12 cellular contexts compared by ENCODE assay signal in genomic region chr1:201562257-201562656, GRCh38. TPM values are rescaled to one million over a fixed set of nuclear protein-coding genes. Genes with fewer than 3 reads are reported as not detected.
A peak's percentile ranks its signal among the peaks of the same experiment; 100 is the strongest.
DNase-seq lines count a peak whose midpoint lies in the region; ATAC-seq and TF ChIP-seq lines count a peak whose summit lies in the region.
"Had no signal": no experiment of that assay in that cellular context is flagged by ENCODE, and none has a peak within 500 bp of the region (broad histone marks: within the 10 kb centered on the region; RNA-seq: fewer than 3 reads in every experiment).

No MANE protein-coding gene starts in this region.

- H2AFZ ChIP-seq in mammary epithelial cell (ENCODE audit: low read depth, low read length), result no peak overlapping the region
- H2AFZ ChIP-seq in neuronal stem cell (ENCODE audit: low read length), result no peak overlapping the region

- no peak overlapping the region for H3K23ac ChIP-seq in neuronal stem cell (ENCODE audit: low read depth, low read length, poor library complexity)

- no peaks in the 10 kb centered on the region for H3K9me3 Mint-ChIP-seq in MCF 10A (ENCODE audit: unreplicated experiment)

- DNase-seq in MCF 10A (ENCODE audit: unreplicated experiment), result peak; percentile 90
- DNase-seq in mammary epithelial cell, result no peak
- peak; percentile 16 for DNase-seq in lower lobe of right lung
- DNase-seq in germinal center (ENCODE audit: low spot score), result no peak
- DNase-seq in neuronal stem cell (ENCODE audit: low spot score), result no peak
- no peak for DNase-seq in anterior cingulate cortex (lab: John Stamatoyannopoulos, UW)
- no peak for DNase-seq in NCI-H524 treated with DMSO at 0.1 percent for 48 hours (lab: John Stamatoyannopoulos, UW)
- DNase-seq: 8988T; activated CD4-positive, alpha-beta T cell treated with anti-CD3 and anti-CD28 coated beads, Interleukin-2, amount 50 U/mL, for 1 hour; SIG-M5; stimulated activated CD4-positive, alpha-beta T cell treated with anti-CD3 and anti-CD28 coated beads, Interleukin-15, amount 100 ng/mL, for 24 hours had no signal

- peaks cover 3% of the 10 kb centered on the region for H3K79me1 ChIP-seq in neuronal stem cell (ENCODE audit: low read depth, low read length)

- H4K20me1 ChIP-seq in mammary epithelial cell (ENCODE audit: insufficient read depth, low read length), result no peaks in the 10 kb centered on the region

- H3K9ac ChIP-seq in mammary epithelial cell (ENCODE audit: insufficient read depth, low read length) (no peak overlapping the region), neuronal stem cell (ENCODE audit: low read depth, low read length, poor library complexity) (no peak overlapping the region)

- no peak for ATAC-seq in lower lobe of right lung

- H4K91ac ChIP-seq in neuronal stem cell (ENCODE audit: low read depth, low read length, poor library complexity), result no peak overlapping the region

- TF ChIP-seq CTCF in MCF 10A (IDR thresholded peaks at IDR 0.05; ENCODE audit: unreplicated experiment) (no peak), mammary epithelial cell (conservative IDR thresholded peaks at IDR 0.05 in 1 of 2, IDR thresholded peaks at IDR 0.05 in 1 of 2; ENCODE audit: extremely low read depth in 1 of 2, insufficient read depth in 1 of 2, low read depth in 1 of 2, low read length in 2 of 2) (no peak), lower lobe of right lung (IDR thresholded peaks at IDR 0.05) (no peak)

- no peaks in the 10 kb centered on the region for H3K79me2 ChIP-seq in mammary epithelial cell (ENCODE audit: insufficient read depth, low read length)

- 68% methylated on average over 4 of the region's 4 CpGs for WGBS in mammary epithelial cell (ENCODE audit: low coverage, missing lambda C conversion rate)
- no CpG with 5 or more reads among the region's 4 CpGs for WGBS in neuronal stem cell (ENCODE audit: extremely low coverage in 2 of 2, insufficient read length in 2 of 2, insufficient replicate concordance in 1 of 2), 2 donors

- H3K27me3 ChIP-seq in mammary epithelial cell (ENCODE audit: insufficient read depth, low read length) (no peaks in the 10 kb centered on the region), lower lobe of right lung (ENCODE audit: low read depth) (no peaks in the 10 kb centered on the region), neuronal stem cell (ENCODE audit: control insufficient read depth in 3 of 3, insufficient read depth in 3 of 3, low read depth in 1 of 3, low read length in 3 of 3) (peaks cover 0 to 2% (median 0%) of the 10 kb centered on the region in 3 experiments)

- POLR2A ChIA-PET in MCF 10A (lab: Yijun Ruan, JAX), result interaction anchor here (0.6 to 1.4 kb wide), 5 partner anchors 11 to 228 kb away, joined by 3 to 5 read pairs (median 3); no protein-coding TSS in a partner anchor

- peaks cover 57% of the 10 kb centered on the region for H3K4me1 Mint-ChIP-seq in MCF 10A (ENCODE audit: insufficient read depth, unreplicated experiment)

- peak overlapping the region; percentile 65 for H3K27ac Mint-ChIP-seq in MCF 10A (ENCODE audit: low read depth, unreplicated experiment)

- no peaks in the 10 kb centered on the region for H3K27me3 Mint-ChIP-seq in MCF 10A (ENCODE audit: insufficient read depth, unreplicated experiment)

- no peak overlapping the region for H3K18ac ChIP-seq in neuronal stem cell (ENCODE audit: low read length)

- BruUV-seq in MCF 10A (replicated peaks; lab: Mats Ljungman, UMichigan) (no TSS peak), mammary epithelial cell (replicated peaks; lab: Mats Ljungman, UMichigan) (no TSS peak)

- intact Hi-C loops in MCF 10A (cut with micrococcal nuclease), result loop anchor here (1.0 kb wide), 1 partner anchor 31 kb away; no protein-coding TSS in a partner anchor
- intact Hi-C loops in mammary epithelial cell (cut with micrococcal nuclease), result no loop called here
- intact Hi-C loops in lower lobe of right lung (cut with DNase I), result loop anchor here (10.0 kb wide), 1 partner anchor 143 kb away; no protein-coding TSS in a partner anchor

- no peak overlapping the region for H3K27ac ChIP-seq in mammary epithelial cell (ENCODE audit: insufficient read depth, low read depth, low read length)
- peak overlapping the region; percentile 47 for H3K27ac ChIP-seq in cingulate gyrus (ENCODE audit: low read depth, low read length)
- no peak overlapping the region for H3K27ac ChIP-seq in lower lobe of right lung
- no peak overlapping the region for H3K27ac ChIP-seq in neuronal stem cell (replicated peaks; ENCODE audit: low read length)

- no peak overlapping the region for H3K4me3 Mint-ChIP-seq in MCF 10A (ENCODE audit: unreplicated experiment)

- no peak overlapping the region for H2BK5ac ChIP-seq in neuronal stem cell (ENCODE audit: low read length)

- CTCF ChIA-PET in MCF 10A (lab: Yijun Ruan, JAX) (interaction anchor here (0.6 to 17.3 kb wide), 17 partner anchors 11 to 336 kb away, joined by 3 to 779 read pairs (median 4); partner anchors contain the start of gene NAV1), mammary epithelial cell (lab: Charles Lee; ENCODE audit: low non-redundant PET) (no interaction called here)

- H2BK15ac ChIP-seq in neuronal stem cell (ENCODE audit: low read length), result no peak overlapping the region

- H2AK5ac ChIP-seq in neuronal stem cell (ENCODE audit: low read depth, low read length), result no peak overlapping the region

- no peak overlapping the region for H3K4me3 ChIP-seq in mammary epithelial cell (replicated peaks in 1 of 3; ENCODE audit: insufficient read depth in 1 of 3, low read depth in 2 of 3, low read length in 3 of 3)
- H3K4me3 ChIP-seq in lower lobe of right lung, result no peak overlapping the region
- no peak overlapping the region for H3K4me3 ChIP-seq in neuronal stem cell (ENCODE audit: low read length in 2 of 2)

- H2BK120ac ChIP-seq in neuronal stem cell (ENCODE audit: low read depth, low read length), result no peak overlapping the region

- in situ Hi-C loops in mammary epithelial cell (cut with MboI; ENCODE audit: low sequenced_read_pairs in 2 of 2), result loop anchor here (5.0 kb wide), 2 partner anchors 140 to 225 kb away; no protein-coding TSS in a partner anchor

- H3K4me1 ChIP-seq in mammary epithelial cell (ENCODE audit: insufficient read depth, low read length) (peaks cover 11% of the 10 kb centered on the region), lower lobe of right lung (peaks cover 53% of the 10 kb centered on the region), neuronal stem cell (ENCODE audit: control insufficient read depth in 2 of 2, insufficient read depth in 1 of 2, low read depth in 1 of 2, low read length in 2 of 2) (peaks cover 4 to 5% of the 10 kb centered on the region in 2 donors)

- no peak overlapping the region for H3K4ac ChIP-seq in neuronal stem cell (ENCODE audit: low read length)

- dilution Hi-C loops in mammary epithelial cell (cut with HindIII; ENCODE audit: low sequenced_read_pairs), result loop anchor here (5.0 kb wide), 1 partner anchor 85 kb away; no protein-coding TSS in a partner anchor

- H2BK12ac ChIP-seq in neuronal stem cell (ENCODE audit: low read length), result no peak overlapping the region

- H3K9me3 ChIP-seq in mammary epithelial cell (replicated peaks; ENCODE audit: insufficient read depth, low read length), result no peaks in the 10 kb centered on the region
- no peaks in the 10 kb centered on the region for H3K9me3 ChIP-seq in lower lobe of right lung
- no peaks in the 10 kb centered on the region for H3K9me3 ChIP-seq in neuronal stem cell (replicated peaks in 1 of 2; ENCODE audit: control insufficient read depth in 2 of 2, insufficient read depth in 1 of 2, low read depth in 1 of 2, low read length in 2 of 2)

- no peaks in the 10 kb centered on the region for H3K36me3 ChIP-seq in mammary epithelial cell (ENCODE audit: insufficient read depth, low read length)
- H3K36me3 ChIP-seq in lower lobe of right lung, result no peaks in the 10 kb centered on the region
- H3K36me3 ChIP-seq in neuronal stem cell (replicated peaks in 1 of 2; ENCODE audit: control insufficient read depth in 2 of 2, insufficient read depth in 2 of 2, low read length in 2 of 2), result no peaks in the 10 kb centered on the region

- peaks cover 6% of the 10 kb centered on the region for H3K36me3 Mint-ChIP-seq in MCF 10A (ENCODE audit: insufficient read depth, unreplicated experiment)

- H3K4me2 ChIP-seq in mammary epithelial cell (ENCODE audit: insufficient read depth, low read depth, low read length) (no peak overlapping the region), neuronal stem cell (ENCODE audit: insufficient read depth, low read length, poor library complexity, severe bottlenecking) (no peak overlapping the region)

- no peak overlapping the region for H3K14ac ChIP-seq in neuronal stem cell (ENCODE audit: low read length)

- no peak overlapping the region for H4K8ac ChIP-seq in neuronal stem cell (ENCODE audit: low read depth, low read length)

RNA-seq across cellular contexts. Expression of gene NAV1, which starts 23.3 kb away (rescaled TPM):
- 31.4 and 34.9 TPM in 2 replicates for total RNA-seq in MCF 10A (2022)
- total RNA-seq in mammary epithelial cell, result 10 to 100 TPM; 24.3 to 94.2 TPM
- polyA plus RNA-seq in mammary epithelial cell, result 48.9 TPM
- polyA minus RNA-seq in mammary epithelial cell, result 177 TPM
- total RNA-seq in lower lobe of right lung, result 24.5 TPM
- polyA plus RNA-seq in neuronal stem cell (2013, experiment 1 of 2), result 112 TPM
- 121 TPM for polyA plus RNA-seq in neuronal stem cell (2013, experiment 2 of 2)

RNA-seq across cellular contexts. Expression of gene CSRP1, which starts 55.3 kb away (rescaled TPM):
- 263 and 358 TPM in 2 replicates for total RNA-seq in MCF 10A (2022)
- total RNA-seq in mammary epithelial cell, result 100 to 1,000 TPM; 145 to 609 TPM
- 231 TPM for polyA plus RNA-seq in mammary epithelial cell
- polyA minus RNA-seq in mammary epithelial cell, result 209 TPM
- 185 TPM for total RNA-seq in lower lobe of right lung
- 31.8 TPM for polyA plus RNA-seq in neuronal stem cell (2013, experiment 1 of 2)
- 29.5 TPM for polyA plus RNA-seq in neuronal stem cell (2013, experiment 2 of 2)

Comparison
In these comparisons a context has a peak if more than half of its experiments do, and no peak if none do; other contexts are left out.
1. DNase-seq: peak in MCF 10A (single experiment) and lower lobe of right lung (single experiment); none in mammary epithelial cell (single experiment), germinal center (single experiment), neuronal stem cell (single experiment), anterior cingulate cortex (0 of 58) and NCI-H524 treated with DMSO at 0.1 percent for 48 hours (single experiment).